30 cellular contexts compared by ENCODE assay signal in genomic region chr9:114820776-114821501, GRCh38. TPM values are rescaled to one million over a fixed set of nuclear protein-coding genes. Genes with fewer than 3 reads are reported as not detected.
A peak's percentile ranks its signal among the peaks of the same experiment; 100 is the strongest.
DNase-seq lines count a peak whose midpoint lies in the region; ATAC-seq and TF ChIP-seq lines count a peak whose summit lies in the region.
"Had no signal": no experiment of that assay in that cellular context is flagged by ENCODE, and none has a peak within 500 bp of the region (broad histone marks: within the 10 kb centered on the region; RNA-seq: fewer than 3 reads in every experiment).

No MANE protein-coding gene starts in this region.

- peak; percentile 20 for ATAC-seq in omental fat pad (ENCODE audit: low FRiP score)
- ATAC-seq in activated naive CD4-positive, alpha-beta T cell treated with anti-CD3 and anti-CD28 coated beads, Interleukin-2, amount 50 U/mL, for 72 hours, result no peak
- ATAC-seq: activated CD4-positive, alpha-beta T cell treated with anti-CD3 and anti-CD28 coated beads for 36 hours; psoas muscle had no signal

- TF ChIP-seq POLR2A in thyroid gland (IDR thresholded peaks at IDR 0.05), result no peak

- 92 to 94% methylated on average over 8 of the region's 8 CpGs for WGBS in thyroid gland, 2 donors

- intact Hi-C loops in thyroid gland (cut with DNase I), result no loop called here

- H3K9me3 Mint-ChIP-seq in activated naive CD4-positive, alpha-beta T cell treated with anti-CD3 and anti-CD28 coated beads, Interleukin-2, amount 50 U/mL, for 72 hours, result peaks cover 0 to 11% of the 10 kb centered on the region in 2 donors
- H3K9me3 Mint-ChIP-seq: activated naive CD8-positive, alpha-beta T cell treated with anti-CD3 and anti-CD28 coated beads for 36 hours; endodermal cell; stimulated activated naive CD8-positive, alpha-beta T cell treated with anti-CD3 and anti-CD28 coated beads, Interleukin-15, Interleukin-2, amounts not matched to agents 100 ng/mL and 50 ng/mL, for 24 hours had no signal

- in situ Hi-C loops in HAP-1 (cut with MboI; ENCODE audit: low sequenced_read_pairs), result no loop called here

- no peak overlapping the region for H3K27ac Mint-ChIP-seq in activated naive CD4-positive, alpha-beta T cell treated with anti-CD3 and anti-CD28 coated beads, Interleukin-2, amount 50 U/mL, for 72 hours
- H3K27ac Mint-ChIP-seq: activated CD4-positive, alpha-beta T cell treated with anti-CD3 and anti-CD28 coated beads for 36 hours; activated naive CD8-positive, alpha-beta T cell treated with anti-CD3 and anti-CD28 coated beads for 36 hours; endodermal cell; stimulated activated naive CD8-positive, alpha-beta T cell treated with anti-CD3 and anti-CD28 coated beads, Interleukin-15, Interleukin-2, amounts not matched to agents 100 ng/mL and 50 ng/mL, for 24 hours had no signal

- H3K27me3 ChIP-seq in thyroid gland (no peaks in the 10 kb centered on the region), HAP-1 (ENCODE audit: low read depth) (no peaks in the 10 kb centered on the region)
- H3K27me3 ChIP-seq: BLaER1 treated with 17β-estradiol and CSF1 and Interleukin-3, amounts not matched to agents 10 nM and 100 nM had no signal

- TF ChIP-seq CTCF in fibroblast of mammary gland (conservative IDR thresholded peaks at IDR 0.05; ENCODE audit: control insufficient read depth, insufficient read depth, low read depth, low read length) (no peak), omental fat pad (IDR thresholded peaks at IDR 0.05) (no peak), thyroid gland (IDR thresholded peaks at IDR 0.05) (no peak)

- peaks cover 0 to 4% of the 10 kb centered on the region in 2 donors for H3K36me3 Mint-ChIP-seq in activated naive CD4-positive, alpha-beta T cell treated with anti-CD3 and anti-CD28 coated beads, Interleukin-2, amount 50 U/mL, for 72 hours
- H3K36me3 Mint-ChIP-seq: activated naive CD8-positive, alpha-beta T cell treated with anti-CD3 and anti-CD28 coated beads for 36 hours had no signal

- H3K4me3 ChIP-seq in fibroblast of mammary gland (ENCODE audit: control insufficient read depth, low read depth, low read length) (no peak overlapping the region), thyroid gland (replicated peaks in 1 of 3) (no peak overlapping the region), HAP-1 (no peak overlapping the region)
- H3K4me3 ChIP-seq: BLaER1 treated with 17β-estradiol and CSF1 and Interleukin-3, amounts not matched to agents 10 nM and 100 nM; psoas muscle had no signal

- H3K36me3 ChIP-seq in thyroid gland (no peaks in the 10 kb centered on the region), HAP-1 (replicated peaks) (no peaks in the 10 kb centered on the region)
- H3K36me3 ChIP-seq: BLaER1 treated with 17β-estradiol and CSF1 and Interleukin-3, amounts not matched to agents 10 nM and 100 nM; neutrophil had no signal

- no peak overlapping the region for H3K27ac ChIP-seq in thyroid gland
- H3K27ac ChIP-seq: BLaER1 treated with 17β-estradiol and CSF1 and Interleukin-3, amounts not matched to agents 10 nM and 100 nM; neutrophil; psoas muscle had no signal

- DNase-seq in CD1c-positive myeloid dendritic cell (ENCODE audit: extremely low spot score), result peak; percentile 65
- peak; percentile 93 for DNase-seq in MV-4-11 (lab: John Stamatoyannopoulos, UW)
- peak; percentile 31 for DNase-seq in fibroblast of mammary gland (ENCODE audit: low read depth)
- DNase-seq in omental fat pad (ENCODE audit: low spot score), result no peak
- no peak for DNase-seq in thyroid gland
- no peak for DNase-seq in activated naive CD4-positive, alpha-beta T cell treated with anti-CD3 and anti-CD28 coated beads, Interleukin-2, amount 50 U/mL, for 72 hours (ENCODE audit: low spot score in 2 of 2)
- DNase-seq in HAP-1 (ENCODE audit: low spot score in 2 of 2), result no peak
- DNase-seq: activated CD4-positive, alpha-beta T cell treated with anti-CD3 and anti-CD28 coated beads for 36 hours; activated CD8-positive, alpha-beta memory T cell treated with anti-CD3 and anti-CD28 coated beads for 24 hours; activated effector memory CD4-positive, alpha-beta T cell treated with Interleukin-2 at 50 U/mL for 16 hours; activated naive CD8-positive, alpha-beta T cell treated with anti-CD3 and anti-CD28 coated beads for 36 hours; aorta; Caco-2; caudate nucleus; cortex of kidney; DMS79 treated with DMSO at 0.1 percent for 48 hours; endodermal cell; HCEC 1CT; head of caudate nucleus; mesenchymal stem cell; NCI-H1417; NCI-H2029 treated with DMSO at 0.1 percent for 48 hours; NCI-H226; psoas muscle; RPMI8226; T-helper 2 cell had no signal

- H3K4me1 ChIP-seq in thyroid gland (no peaks in the 10 kb centered on the region), HAP-1 (no peaks in the 10 kb centered on the region)
- H3K4me1 ChIP-seq: psoas muscle had no signal

- H3K9me3 ChIP-seq in thyroid gland (no peaks in the 10 kb centered on the region), HAP-1 (no peaks in the 10 kb centered on the region)
- H3K9me3 ChIP-seq: BLaER1 treated with 17β-estradiol and CSF1 and Interleukin-3, amounts not matched to agents 10 nM and 100 nM; Caco-2; neutrophil; psoas muscle had no signal

RNA-seq across cellular contexts. Expression of gene TNFSF15, which starts 15.1 kb away (rescaled TPM):
- total RNA-seq in omental fat pad (1 to 10 TPM in 1 of 4 donors, under 1 TPM in 2, not detected in 1; 0.36 to 2.4 (median 0.50) TPM), thyroid gland (1 to 10 TPM; 1.1 to 4.3 (median 2.6) TPM)
- under 1 TPM; 0.35 to 0.43 TPM for total RNA-seq in activated naive CD4-positive, alpha-beta T cell treated with anti-CD3 and anti-CD28 coated beads, Interleukin-2, amount 50 U/mL, for 72 hours
- total RNA-seq: endodermal cell, SK-MEL-5 had no signal

Comparison
In these comparisons a context has a peak if more than half of its experiments do, and no peak if none do; other contexts are left out.
1. DNase-seq: peak in CD1c-positive myeloid dendritic cell (single experiment), MV-4-11 (single experiment) and fibroblast of mammary gland (single experiment); none in omental fat pad (single experiment), thyroid gland (0 of 2), activated naive CD4-positive, alpha-beta T cell treated with anti-CD3 and anti-CD28 coated beads, Interleukin-2, amount 50 U/mL, for 72 hours (0 of 2) and HAP-1 (0 of 2).